In genomic region chr5:77235881-77236560, GRCh38 we compare ENCODE assay signal across 12 cellular contexts. TPM values are rescaled to one million over a fixed set of nuclear protein-coding genes. Genes with fewer than 3 reads are reported as not detected.
"Had no signal": no experiment of that assay in that cellular context is flagged by ENCODE, and none has a peak within 500 bp of the region (broad histone marks: within the 10 kb centered on the region; RNA-seq: fewer than 3 reads in every experiment).

No MANE protein-coding gene starts in this region.

- H3K4me1 Mint-ChIP-seq: activated CD4-positive, alpha-beta memory T cell treated with anti-CD3 and anti-CD28 coated beads, Interleukin-2, amount 10 ng/mL, durations not matched to agents 7 days and 5 days had no signal

- H3K4me3 Mint-ChIP-seq: activated CD4-positive, alpha-beta memory T cell treated with anti-CD3 and anti-CD28 coated beads, Interleukin-2, amount 10 ng/mL, durations not matched to agents 7 days and 5 days; activated CD4-positive, alpha-beta T cell treated with anti-CD3 and anti-CD28 coated beads for 36 hours; naive B cell had no signal

- H3K4me3 ChIP-seq: cardiac muscle cell, hepatocyte, pancreas had no signal

- H3K27ac Mint-ChIP-seq: activated CD4-positive, alpha-beta memory T cell treated with anti-CD3 and anti-CD28 coated beads, Interleukin-2, amount 10 ng/mL, durations not matched to agents 7 days and 5 days; activated CD4-positive, alpha-beta T cell treated with anti-CD3 and anti-CD28 coated beads for 36 hours; naive B cell had no signal

- H3K27ac ChIP-seq: cardiac muscle cell, hepatocyte, pancreas, WERI-Rb-1 had no signal

- H3K4me1 ChIP-seq: pancreas had no signal

- ATAC-seq: activated CD4-positive, alpha-beta T cell treated with anti-CD3 and anti-CD28 coated beads for 36 hours; esophagus mucosa; pancreas; sciatic nerve had no signal

- H3K9me3 ChIP-seq: pancreas had no signal

- H3K9me3 Mint-ChIP-seq: activated CD4-positive, alpha-beta memory T cell treated with anti-CD3 and anti-CD28 coated beads, Interleukin-2, amount 10 ng/mL, durations not matched to agents 7 days and 5 days had no signal

- H3K36me3 ChIP-seq: cardiac muscle cell, pancreas, WERI-Rb-1 had no signal

- H3K27me3 Mint-ChIP-seq: naive B cell had no signal

- DNase-seq: activated CD4-positive, alpha-beta memory T cell treated with anti-CD3 and anti-CD28 coated beads, Interleukin-2, amount 10 ng/mL, durations not matched to agents 7 days and 5 days; activated CD4-positive, alpha-beta T cell treated with anti-CD3 and anti-CD28 coated beads for 36 hours; activated T-cell treated with anti-CD3 and anti-CD28 coated beads, Interleukin-2, amount 50 U/mL, for 48 hours; islet precursor cell; naive B cell; pancreas; SW 1271; WERI-Rb-1 had no signal

- H3K27me3 ChIP-seq: cardiac muscle cell, hepatocyte, pancreas had no signal

- H3K36me3 Mint-ChIP-seq: naive B cell had no signal

RNA-seq across cellular contexts. Expression of gene PDE8B, which starts 25.5 kb away (rescaled TPM):
- total RNA-seq: activated CD4-positive, alpha-beta T cell treated with anti-CD3 and anti-CD28 coated beads for 36 hours had no signal
